In genomic region chr15:39770748-39771689, GRCh38 we compare ENCODE assay signal across 11 cellular contexts. TPM values are rescaled to one million over a fixed set of nuclear protein-coding genes. Genes with fewer than 3 reads are reported as not detected.
DNase-seq lines count a peak whose midpoint lies in the region; ATAC-seq and TF ChIP-seq lines count a peak whose summit lies in the region.
"Had no signal": no experiment of that assay in that cellular context is flagged by ENCODE, and none has a peak within 500 bp of the region (broad histone marks: within the 10 kb centered on the region; RNA-seq: fewer than 3 reads in every experiment).

No MANE protein-coding gene starts in this region.

- TF ChIP-seq EP300 in suprapubic skin (IDR thresholded peaks at IDR 0.05): no peak

- DNase-seq in EL (peak; percentile 87), RWPE2 (ENCODE audit: low spot score) (no peak), fibroblast of the aortic adventitia (ENCODE audit: low read depth) (peak; percentile 79), renal cortical epithelial cell (ENCODE audit: low read depth) (peak; percentile 31), spleen (no peak), suprapubic skin (ENCODE audit: low spot score in 2 of 2) (no peak), SHP77 (lab: John Stamatoyannopoulos, UW) (no peak), OCI-LY7 (ENCODE audit: low spot score) (no peak)
- DNase-seq: activated naive CD8-positive, alpha-beta T cell treated with anti-CD3 and anti-CD28 coated beads, Interleukin-2, amount 10 ng/mL, durations not matched to agents 7 days and 5 days; stimulated activated CD4-positive, alpha-beta T cell treated with anti-CD3 and anti-CD28 coated beads, Interleukin-1b, Interleukin-23, amount 100 ng/mL, for 48 hours; T-helper 1 cell had no signal

- H3K4me1 ChIP-seq in RWPE2 (ENCODE audit: insufficient read depth, poor library complexity, severe bottlenecking): no peaks in the 10 kb centered on the region
- peaks cover 0 to 12% (median 5%) of the 10 kb centered on the region in 6 donors for H3K4me1 ChIP-seq in spleen
- H3K4me1 ChIP-seq in suprapubic skin: peaks cover 6% of the 10 kb centered on the region
- peaks cover 8% of the 10 kb centered on the region for H3K4me1 ChIP-seq in OCI-LY7 (ENCODE audit: insufficient read depth, low read length, poor library complexity, severe bottlenecking)

- H3K9me3 ChIP-seq in RWPE2 (ENCODE audit: severe bottlenecking): no peaks in the 10 kb centered on the region
- no peaks in the 10 kb centered on the region for H3K9me3 ChIP-seq in spleen
- H3K9me3 ChIP-seq in suprapubic skin: no peaks in the 10 kb centered on the region
- no peaks in the 10 kb centered on the region for H3K9me3 ChIP-seq in OCI-LY7 (ENCODE audit: low read length)

- intact Hi-C loops in spleen (cut with DNase I; ENCODE audit: low total_unique reads) (no loop called here), OCI-LY7 (cut with micrococcal nuclease; ENCODE audit: unreplicated experiment) (no loop called here)

- no TSS peak for BruUV-seq in OCI-LY7 (replicated peaks; lab: Mats Ljungman, UMichigan)

- H3K4me3 ChIP-seq in RWPE2 (ENCODE audit: severe bottlenecking) (no peak overlapping the region), fibroblast of the aortic adventitia (ENCODE audit: low read depth, low read length) (no peak overlapping the region), spleen (no peak overlapping the region), suprapubic skin (no peak overlapping the region), OCI-LY7 (ENCODE audit: low read depth, low read length, poor library complexity, severe bottlenecking) (no peak overlapping the region)

- no peak overlapping the region for H2AFZ ChIP-seq in OCI-LY7 (ENCODE audit: low read length)

- H3K27ac ChIP-seq in RWPE2 (ENCODE audit: poor library complexity, severe bottlenecking) (no peak overlapping the region), spleen (peak overlapping the region in 4 of 8 donors; percentile 10 to 36 (median 26)), suprapubic skin (no peak overlapping the region), OCI-LY7 (ENCODE audit: low read depth, low read length, poor library complexity, severe bottlenecking) (no peak overlapping the region)

- 75 to 87% (median 79%) methylated on average over 8 of the region's 8 CpGs for WGBS in spleen, 5 donors
- WGBS in suprapubic skin: 58% methylated on average over 8 of the region's 8 CpGs

- H3K36me3 ChIP-seq in RWPE2 (ENCODE audit: low read depth) (no peaks in the 10 kb centered on the region), spleen (no peaks in the 10 kb centered on the region), suprapubic skin (no peaks in the 10 kb centered on the region), OCI-LY7 (ENCODE audit: insufficient read depth, low read length) (no peaks in the 10 kb centered on the region)

- H3K27me3 ChIP-seq in RWPE2 (ENCODE audit: insufficient read depth, poor library complexity, severe bottlenecking) (no peaks in the 10 kb centered on the region), spleen (replicated peaks in 1 of 7) (no peaks in the 10 kb centered on the region), suprapubic skin (no peaks in the 10 kb centered on the region)

- POLR2A ChIA-PET in OCI-LY7 (lab: Charles Lee): interaction anchor here (1.9 kb wide), 1 partner anchor 11 kb away, joined by 7 read pairs; the partner anchor contains the start of gene FSIP1

- TF ChIP-seq CTCF in RWPE2 (IDR thresholded peaks at IDR 0.05; ENCODE audit: poor library complexity, severe bottlenecking) (no peak), fibroblast of the aortic adventitia (IDR thresholded peaks at IDR 0.05; ENCODE audit: insufficient read depth, low read length) (peak; percentile 11), spleen (IDR thresholded peaks at IDR 0.05 in 8 of 11, conservative IDR thresholded peaks at IDR 0.05 in 3 of 11) (no peak), suprapubic skin (IDR thresholded peaks at IDR 0.05) (no peak), OCI-LY7 (conservative IDR thresholded peaks at IDR 0.05; ENCODE audit: low read length) (no peak)

- ATAC-seq in RWPE2 (ENCODE audit: low read depth): peak; percentile 44; the same call in 2 of the 3 replicates

- no peaks in the 10 kb centered on the region for H3K9me2 ChIP-seq in OCI-LY7 (ENCODE audit: insufficient read depth, low read length)

- TF ChIP-seq POLR2A in spleen (IDR thresholded peaks at IDR 0.05) (no peak), suprapubic skin (IDR thresholded peaks at IDR 0.05) (no peak)

- H4K20me1 ChIP-seq in OCI-LY7 (ENCODE audit: insufficient read depth, low read length): no peaks in the 10 kb centered on the region

- H3K4me2 ChIP-seq in OCI-LY7 (ENCODE audit: low read length): no peak overlapping the region

- no peaks in the 10 kb centered on the region for H3K79me2 ChIP-seq in OCI-LY7 (ENCODE audit: insufficient read depth, low read depth, low read length)

- CTCF ChIA-PET in OCI-LY7 (lab: Charles Lee; ENCODE audit: unreplicated experiment): interaction anchor here (0.6 kb wide), 1 partner anchor 97 kb away, joined by 3 read pairs; no protein-coding TSS in a partner anchor

RNA-seq across cellular contexts. Expression of gene FSIP1, which starts 11.6 kb away (rescaled TPM):
- total RNA-seq in fibroblast of the aortic adventitia (ENCODE audit: low replicate concordance): 1.4 and 4.2 TPM in 2 replicates
- 0.69 and 5.5 TPM in 2 replicates for total RNA-seq in renal cortical epithelial cell
- total RNA-seq in spleen: 1 to 10 TPM in 1 of 7 donors, under 1 TPM in 6; 0.28 to 2.3 (median 0.63) TPM
- under 1 TPM; 0.09 to 0.13 (median 0.12) TPM for polyA plus RNA-seq in spleen
- under 1 TPM in 2 of 4 donors, not detected in 2; 0.21 to 0.24 TPM for total RNA-seq in suprapubic skin
- total RNA-seq in OCI-LY7 (2014; rRNA removed; shearing (Covaris generic)): 0.21 and 0.28 TPM in 2 replicates
- 0.65 and 0.66 TPM in 2 replicates for total RNA-seq in OCI-LY7 (2022)

Comparison
In these comparisons a context has a peak if more than half of its experiments do, and no peak if none do; other contexts are left out.
1. DNase-seq: peak in EL (single experiment), fibroblast of the aortic adventitia (single experiment) and renal cortical epithelial cell (single experiment); none in RWPE2 (single experiment), spleen (single experiment), suprapubic skin (0 of 2), SHP77 (0 of 2) and OCI-LY7 (single experiment).